8 cellular contexts compared by ENCODE assay signal in genomic region chrX:38327007-38327774, GRCh38. TPM values are rescaled to one million over a fixed set of nuclear protein-coding genes. Genes with fewer than 3 reads are reported as not detected.
DNase-seq lines count a peak whose midpoint lies in the region; ATAC-seq and TF ChIP-seq lines count a peak whose summit lies in the region.

A gene with protein sequence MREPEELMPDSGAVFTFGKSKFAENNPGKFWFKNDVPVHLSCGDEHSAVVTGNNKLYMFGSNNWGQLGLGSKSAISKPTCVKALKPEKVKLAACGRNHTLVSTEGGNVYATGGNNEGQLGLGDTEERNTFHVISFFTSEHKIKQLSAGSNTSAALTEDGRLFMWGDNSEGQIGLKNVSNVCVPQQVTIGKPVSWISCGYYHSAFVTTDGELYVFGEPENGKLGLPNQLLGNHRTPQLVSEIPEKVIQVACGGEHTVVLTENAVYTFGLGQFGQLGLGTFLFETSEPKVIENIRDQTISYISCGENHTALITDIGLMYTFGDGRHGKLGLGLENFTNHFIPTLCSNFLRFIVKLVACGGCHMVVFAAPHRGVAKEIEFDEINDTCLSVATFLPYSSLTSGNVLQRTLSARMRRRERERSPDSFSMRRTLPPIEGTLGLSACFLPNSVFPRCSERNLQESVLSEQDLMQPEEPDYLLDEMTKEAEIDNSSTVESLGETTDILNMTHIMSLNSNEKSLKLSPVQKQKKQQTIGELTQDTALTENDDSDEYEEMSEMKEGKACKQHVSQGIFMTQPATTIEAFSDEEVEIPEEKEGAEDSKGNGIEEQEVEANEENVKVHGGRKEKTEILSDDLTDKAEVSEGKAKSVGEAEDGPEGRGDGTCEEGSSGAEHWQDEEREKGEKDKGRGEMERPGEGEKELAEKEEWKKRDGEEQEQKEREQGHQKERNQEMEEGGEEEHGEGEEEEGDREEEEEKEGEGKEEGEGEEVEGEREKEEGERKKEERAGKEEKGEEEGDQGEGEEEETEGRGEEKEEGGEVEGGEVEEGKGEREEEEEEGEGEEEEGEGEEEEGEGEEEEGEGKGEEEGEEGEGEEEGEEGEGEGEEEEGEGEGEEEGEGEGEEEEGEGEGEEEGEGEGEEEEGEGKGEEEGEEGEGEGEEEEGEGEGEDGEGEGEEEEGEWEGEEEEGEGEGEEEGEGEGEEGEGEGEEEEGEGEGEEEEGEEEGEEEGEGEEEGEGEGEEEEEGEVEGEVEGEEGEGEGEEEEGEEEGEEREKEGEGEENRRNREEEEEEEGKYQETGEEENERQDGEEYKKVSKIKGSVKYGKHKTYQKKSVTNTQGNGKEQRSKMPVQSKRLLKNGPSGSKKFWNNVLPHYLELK (minus strand): TSS chrX:38327509. CDS start chrX:38327367, 142 bp downstream.

- H4K20me1 ChIP-seq in PC-9 (ENCODE audit: insufficient read depth) = no peaks in the 10 kb centered on the region

- CTCF ChIA-PET in PC-9 (lab: Charles Lee) = no interaction called here

- no peak within 1 kb of the TSS for H3K27ac ChIP-seq in PC-9

- no peaks in the 10 kb centered on the region for H3K36me3 ChIP-seq in PC-9 (ENCODE audit: low read depth)

- peak; percentile 3 for DNase-seq in NCI-H187 treated with DMSO at 0.1 percent for 48 hours (lab: John Stamatoyannopoulos, UW)
- peak; percentile 83 for DNase-seq in T-helper 22 cell (ENCODE audit: low read depth)
- DNase-seq in astrocyte of the cerebellum (ENCODE audit: low read depth) = peak; percentile 85
- DNase-seq in hippocampal formation (lab: John Stamatoyannopoulos, UW) = peak; percentile 73 to 85
- peak; percentile 93 for DNase-seq in retina
- no peak for DNase-seq in PC-9

- H3F3A ChIP-seq in PC-9 (ENCODE audit: insufficient read depth, low read depth) = no peaks in the 10 kb centered on the region

- H3K4me1 ChIP-seq in PC-9 (replicated peaks; ENCODE audit: insufficient read depth) = no peaks in the 10 kb centered on the region

- H3K4me2 ChIP-seq in PC-9 = no peak within 1 kb of the TSS

- no peaks in the 10 kb centered on the region for H3K9me3 ChIP-seq in PC-9 (ENCODE audit: insufficient read depth, low read depth)

- no peaks in the 10 kb centered on the region for H3K27me3 ChIP-seq in PC-9 (ENCODE audit: insufficient read depth, low read depth)

- H2AFZ ChIP-seq in PC-9 = no peak within 1 kb of the TSS

- in situ Hi-C loops in astrocyte of the cerebellum (cut with HindIII; ENCODE audit: low sequenced_read_pairs) = no loop called here

- no peaks in the 10 kb centered on the region for H3K9me2 ChIP-seq in PC-9 (ENCODE audit: insufficient read depth)

- H3K4me3 ChIP-seq in astrocyte of the cerebellum (ENCODE audit: low read depth, low read length) (peak within 1 kb of the TSS; percentile 65), PC-9 (no peak within 1 kb of the TSS)

- TF ChIP-seq CTCF in astrocyte of the cerebellum (IDR thresholded peaks at IDR 0.05; ENCODE audit: low read depth, low read length, missing control alignments) (peak; percentile 71), PC-9 (conservative IDR thresholded peaks at IDR 0.05) (no peak)

- TF ChIP-seq POLR2A in GM18505 (IDR thresholded peaks at IDR 0.05; ENCODE audit: borderline replicate concordance, extremely low read depth, insufficient read depth, insufficient read length) = peak; percentile 48

- no peaks in the 10 kb centered on the region for H3K79me2 ChIP-seq in PC-9 (ENCODE audit: low read depth)

- ATAC-seq in GM18505 (IDR thresholded peaks at IDR 0.05; ENCODE audit: unreplicated experiment) (peak; percentile 94), HG02973 (IDR thresholded peaks at IDR 0.05; ENCODE audit: unreplicated experiment) (peak; percentile 96)

- intact Hi-C loops in PC-9 (cut with micrococcal nuclease; ENCODE audit: unreplicated experiment) = no loop called here

- POLR2A ChIA-PET in PC-9 (lab: Charles Lee; ENCODE audit: unreplicated experiment) = no interaction called here

- no TSS peak for BruUV-seq in PC-9 (replicated peaks; lab: Mats Ljungman, UMichigan)

RNA-seq across cellular contexts. Expression of the gene that starts here (rescaled TPM):
- not detected in 2 replicates for total RNA-seq in PC-9 (2021)

Comparison
In these comparisons a context has a peak if more than half of its experiments do, and no peak if none do; other contexts are left out.
1. DNase-seq: peak in NCI-H187 treated with DMSO at 0.1 percent for 48 hours (single experiment), T-helper 22 cell (single experiment), astrocyte of the cerebellum (single experiment), hippocampal formation (2 of 2) and retina (single experiment); none in PC-9 (0 of 2).